ENCODE assay signal across 9 cellular contexts in genomic region chr2:199602271-199602895, GRCh38.
A peak's percentile ranks its signal among the peaks of the same experiment; 100 is the strongest.
DNase-seq lines count a peak whose midpoint lies in the region; ATAC-seq and TF ChIP-seq lines count a peak whose summit lies in the region.
"Had no signal": no experiment of that assay in that cellular context is flagged by ENCODE, and none has a peak within 500 bp of the region (broad histone marks: within the 10 kb centered on the region; RNA-seq: fewer than 3 reads in every experiment).

No MANE protein-coding gene starts in this region.

- H3K4me1 Mint-ChIP-seq in endothelial cell (ENCODE audit: unreplicated experiment), result peaks cover 11% of the 10 kb centered on the region
- H3K4me1 Mint-ChIP-seq in stimulated activated effector memory CD8-positive, alpha-beta T cell treated with anti-CD3 and anti-CD28 coated beads, Interleukin-12 subunit alpha, Interleukin-12 subunit beta, amount 100 ng/mL, for 72 hours, result no peaks in the 10 kb centered on the region

- no peak for TF ChIP-seq CTCF in endothelial cell (IDR thresholded peaks at IDR 0.05; ENCODE audit: unreplicated experiment)

- H3K4me3 Mint-ChIP-seq in endothelial cell (ENCODE audit: unreplicated experiment), result no peak overlapping the region
- no peak overlapping the region for H3K4me3 Mint-ChIP-seq in stimulated activated effector memory CD8-positive, alpha-beta T cell treated with anti-CD3 and anti-CD28 coated beads, Interleukin-12 subunit alpha, Interleukin-12 subunit beta, amount 100 ng/mL, for 72 hours

- no peaks in the 10 kb centered on the region for H3K9me3 Mint-ChIP-seq in endothelial cell (ENCODE audit: unreplicated experiment)
- no peaks in the 10 kb centered on the region for H3K9me3 Mint-ChIP-seq in stimulated activated effector memory CD8-positive, alpha-beta T cell treated with anti-CD3 and anti-CD28 coated beads, Interleukin-12 subunit alpha, Interleukin-12 subunit beta, amount 100 ng/mL, for 72 hours

- DNase-seq in 8988T (peak; percentile 65), NCI-H1092 (lab: John Stamatoyannopoulos, UW) (peak; percentile 8), endothelial cell (ENCODE audit: low spot score) (no peak)
- DNase-seq in stimulated activated effector memory CD8-positive, alpha-beta T cell treated with anti-CD3 and anti-CD28 coated beads, Interleukin-12 subunit alpha, Interleukin-12 subunit beta, amount 100 ng/mL, for 72 hours (ENCODE audit: low spot score in 2 of 2), result no peak
- DNase-seq in stimulated activated naive CD4-positive, alpha-beta T cell (lab: John Stamatoyannopoulos, UW), result no peak
- DNase-seq: DMS79 had no signal

- ATAC-seq in GM19395 (IDR thresholded peaks at IDR 0.05; ENCODE audit: unreplicated experiment) (peak; percentile 68), HG02970 (IDR thresholded peaks at IDR 0.05; ENCODE audit: low FRiP score, unreplicated experiment) (no peak), GM21367 (IDR thresholded peaks at IDR 0.05; ENCODE audit: unreplicated experiment) (no peak)
- ATAC-seq in stimulated activated effector memory CD8-positive, alpha-beta T cell treated with anti-CD3 and anti-CD28 coated beads, Interleukin-12 subunit alpha, Interleukin-12 subunit beta, amount 100 ng/mL, for 72 hours, result no peak

- H3K36me3 Mint-ChIP-seq in endothelial cell (ENCODE audit: low read depth, unreplicated experiment), result no peaks in the 10 kb centered on the region
- no peaks in the 10 kb centered on the region for H3K36me3 Mint-ChIP-seq in stimulated activated effector memory CD8-positive, alpha-beta T cell treated with anti-CD3 and anti-CD28 coated beads, Interleukin-12 subunit alpha, Interleukin-12 subunit beta, amount 100 ng/mL, for 72 hours

- peaks cover 6% of the 10 kb centered on the region for H3K27me3 Mint-ChIP-seq in endothelial cell (ENCODE audit: unreplicated experiment)

- H3K27ac Mint-ChIP-seq in endothelial cell (ENCODE audit: unreplicated experiment), result peak overlapping the region; percentile 3
- H3K27ac Mint-ChIP-seq in stimulated activated effector memory CD8-positive, alpha-beta T cell treated with anti-CD3 and anti-CD28 coated beads, Interleukin-12 subunit alpha, Interleukin-12 subunit beta, amount 100 ng/mL, for 72 hours, result no peak overlapping the region

Comparison
In these comparisons a context has a peak if more than half of its experiments do, and no peak if none do; other contexts are left out.
1. DNase-seq: peak in 8988T (single experiment) and NCI-H1092 (single experiment); none in endothelial cell (single experiment), stimulated activated effector memory CD8-positive, alpha-beta T cell treated with anti-CD3 and anti-CD28 coated beads, Interleukin-12 subunit alpha, Interleukin-12 subunit beta, amount 100 ng/mL, for 72 hours (0 of 2) and stimulated activated naive CD4-positive, alpha-beta T cell (0 of 6).